ENCODE assay signal across 8 cellular contexts in genomic region chr17:58323420-58324408, GRCh38. TPM values are rescaled to one million over a fixed set of nuclear protein-coding genes. Genes with fewer than 3 reads are reported as not detected.
DNase-seq lines count a peak whose midpoint lies in the region; ATAC-seq and TF ChIP-seq lines count a peak whose summit lies in the region.

No MANE protein-coding gene starts in this region.

- H3K9ac ChIP-seq in adipocyte (ENCODE audit: low read length): no peak overlapping the region

- H3K4me1 ChIP-seq in HEK293 (ENCODE audit: control insufficient read depth, insufficient read depth, low read length): no peaks in the 10 kb centered on the region
- H3K4me1 ChIP-seq in adipocyte (ENCODE audit: control insufficient read depth, insufficient read depth, low read length): peaks cover 4% of the 10 kb centered on the region
- H3K4me1 ChIP-seq in spleen: peaks cover 0 to 60% (median 47%) of the 10 kb centered on the region in 6 donors

- H3K4me1 Mint-ChIP-seq in immature natural killer cell: peaks cover 58 to 65% of the 10 kb centered on the region in 2 donors

- intact Hi-C loops in spleen (cut with DNase I; ENCODE audit: low total_unique reads): no loop called here

- no peak for ATAC-seq in HG02973 (IDR thresholded peaks at IDR 0.05; ENCODE audit: unreplicated experiment)
- ATAC-seq in GM19395 (IDR thresholded peaks at IDR 0.05; ENCODE audit: unreplicated experiment): no peak
- no peak for ATAC-seq in HG02938 (IDR thresholded peaks at IDR 0.05; ENCODE audit: unreplicated experiment)

- CTCF ChIA-PET in HEK293 (lab: Yijun Ruan, JAX): interaction anchor here (0.7 to 2.3 kb wide), 5 partner anchors 31 to 124 kb away, joined by 3 to 12 read pairs (median 3); partner anchors contain the start of gene RNF43

- peaks cover 62% of the 10 kb centered on the region for H3K27me3 ChIP-seq in adipocyte (replicated peaks; ENCODE audit: control insufficient read depth, insufficient read depth, low read length)
- peaks cover 0 to 26% (median 5%) of the 10 kb centered on the region in 7 donors for H3K27me3 ChIP-seq in spleen (replicated peaks in 1 of 7)

- H3K9me3 ChIP-seq in HEK293 (ENCODE audit: control insufficient read depth, insufficient read depth, low read depth, low read length) (no peaks in the 10 kb centered on the region), adipocyte (ENCODE audit: control insufficient read depth, low read length) (no peaks in the 10 kb centered on the region), spleen (no peaks in the 10 kb centered on the region)

- POLR2A ChIA-PET in HEK293 (lab: Yijun Ruan, JAX): interaction anchor here (0.6 to 5.2 kb wide), 6 partner anchors 29 to 119 kb away, joined by 3 to 30 read pairs (median 4); partner anchors contain the start of genes MKS1, RNF43 and SUPT4H1

- H3K27ac Mint-ChIP-seq in immature natural killer cell: peak overlapping the region; percentile 62 to 76 (median 72)

- 47 to 71% (median 56%) methylated on average over 9 to 20 of the region's 20 CpGs for WGBS in spleen, 5 donors

- DNase-seq in adipocyte (ENCODE audit: low read depth): no peak
- no peak for DNase-seq in immature natural killer cell
- DNase-seq in spleen: peak; percentile 68
- no peak for DNase-seq in NCI-H774 (lab: John Stamatoyannopoulos, UW)

- H3K36me3 ChIP-seq in HEK293 (ENCODE audit: control insufficient read depth in 2 of 2, insufficient read depth in 1 of 2, low read length in 2 of 2): no peaks in the 10 kb centered on the region
- no peaks in the 10 kb centered on the region for H3K36me3 ChIP-seq in adipocyte (ENCODE audit: control insufficient read depth, insufficient read depth, low read length, severe bottlenecking)
- peaks cover 0 to 29% (median 0%) of the 10 kb centered on the region in 6 donors for H3K36me3 ChIP-seq in spleen

- H3K27ac ChIP-seq in HEK293 (ENCODE audit: extremely low read depth, low read depth, low read length) (peak overlapping the region; percentile 12; the same call in 1 of the 2 replicates), spleen (peak overlapping the region in 2 of 8 donors; percentile 38 to 100)

- no peak for TF ChIP-seq CTCF in HEK293 (tag by site-specific recombination; IDR thresholded peaks at IDR 0.05)
- TF ChIP-seq CTCF in spleen (IDR thresholded peaks at IDR 0.05 in 8 of 11, conservative IDR thresholded peaks at IDR 0.05 in 3 of 11): no peak

- H3K4me3 ChIP-seq in HEK293 (ENCODE audit: low read depth, low read length): peak overlapping the region; percentile 44
- peak overlapping the region; percentile 70 for H3K4me3 ChIP-seq in adipocyte (ENCODE audit: low read length)
- H3K4me3 ChIP-seq in spleen: peak overlapping the region in 6 of 8 donors; percentile 27 to 68 (median 44)

- no peaks in the 10 kb centered on the region for H3K9me3 Mint-ChIP-seq in immature natural killer cell

- peak overlapping the region; percentile 10 to 47 (median 33) for H3K4me3 Mint-ChIP-seq in immature natural killer cell

- H3K27me3 Mint-ChIP-seq in immature natural killer cell (ENCODE audit: low read depth in 3 of 3): peaks cover 12 to 31% (median 22%) of the 10 kb centered on the region in 3 donors

- no peak for TF ChIP-seq POLR2A in spleen (IDR thresholded peaks at IDR 0.05)

- peaks cover 10 to 23% (median 14%) of the 10 kb centered on the region in 3 donors for H3K36me3 Mint-ChIP-seq in immature natural killer cell

TF ChIP-seq in HEK293, 187 proteins besides CTCF, POLR2A, EP300 and RAD21:
- TF ChIP-seq ZNF248 (tag by site-specific recombination; IDR thresholded peaks at IDR 0.05) (no peak), ZNF404 (tag by site-specific recombination; IDR thresholded peaks at IDR 0.05) (no peak), GLIS1 (tag by site-specific recombination; IDR thresholded peaks at IDR 0.05) (no peak), BCL11A (tag by site-specific recombination; IDR thresholded peaks at IDR 0.05; ENCODE audit: low read depth) (no peak), ZNF311 (tag by site-specific recombination; IDR thresholded peaks at IDR 0.05; ENCODE audit: borderline replicate concordance) (no peak), GLIS2 (tag by site-specific recombination; IDR thresholded peaks at IDR 0.05) (0 out of 2 replicates have a peak, but pooled peaks have one; percentile 25), ZBTB21 (tag by site-specific recombination; IDR thresholded peaks at IDR 0.05) (no peak), ZNF48 (tag by site-specific recombination; IDR thresholded peaks at IDR 0.05) (no peak), RBAK (tag by site-specific recombination; IDR thresholded peaks at IDR 0.05) (no peak), ZNF670 (tag by site-specific recombination; IDR thresholded peaks at IDR 0.05; ENCODE audit: low read depth) (no peak), ZNF202 (tag by site-specific recombination; IDR thresholded peaks at IDR 0.05; ENCODE audit: borderline replicate concordance) (no peak), ZNF335 (tag by site-specific recombination; conservative IDR thresholded peaks at IDR 0.05) (peak; percentile 38; the same call in 1 of the 2 replicates), SP3 (tag by site-specific recombination; IDR thresholded peaks at IDR 0.05) (no peak), ZNF514 (tag by site-specific recombination; IDR thresholded peaks at IDR 0.05) (no peak), SETDB1 (IDR thresholded peaks at IDR 0.05; ENCODE audit: insufficient read length, low read length) (no peak)
TF ChIP-seq in HEK293: peak in this region for 2.

RNA-seq across cellular contexts. Expression of gene TSPOAP1, which starts 4.9 kb away (rescaled TPM):
- polyA plus RNA-seq in immature natural killer cell: 10 to 100 TPM in 1 of 3 donors, 1 to 10 TPM in 2; 7.1 to 32.1 (median 8.4) TPM
- 10 to 100 TPM; 14.1 to 31.8 (median 18.5) TPM for total RNA-seq in spleen
- polyA plus RNA-seq in spleen: 10 to 100 TPM; 11.5 to 26.5 (median 24.3) TPM

RNA-seq across cellular contexts. Expression of gene SUPT4H1, which starts 28.3 kb away (rescaled TPM):
- polyA plus RNA-seq in immature natural killer cell (100 to 1,000 TPM; 133 to 170 (median 136) TPM), spleen (100 to 1,000 TPM in 2 of 3 donors, 10 to 100 TPM in 1; 77.0 to 106 (median 104) TPM)
- total RNA-seq in spleen: 10 to 100 TPM; 37.8 to 80.5 (median 64.0) TPM

RNA-seq across cellular contexts. Expression of gene MPO, which starts 43.0 kb away (rescaled TPM):
- polyA plus RNA-seq in immature natural killer cell (not detected), spleen (1 to 10 TPM in 2 of 3 donors, under 1 TPM in 1; 0.52 to 2.2 (median 2.0) TPM)
- total RNA-seq in spleen: 10 to 100 TPM in 5 of 7 donors, 1 to 10 TPM in 2; 5.8 to 75.7 (median 15.2) TPM
